ENCODE assay signal across 18 cellular contexts in genomic region chr20:45827030-45827652, GRCh38. TPM values are rescaled to one million over a fixed set of nuclear protein-coding genes. Genes with fewer than 3 reads are reported as not detected.
DNase-seq lines count a peak whose midpoint lies in the region; ATAC-seq and TF ChIP-seq lines count a peak whose summit lies in the region.
"Had no signal": no experiment of that assay in that cellular context is flagged by ENCODE, and none has a peak within 500 bp of the region (broad histone marks: within the 10 kb centered on the region; RNA-seq: fewer than 3 reads in every experiment).

TNNC2 (minus strand) TSS chr20:45827312; CDS start chr20:45827248, 64 bp downstream.

- no peaks in the 10 kb centered on the region for H3K79me2 ChIP-seq in neural progenitor cell (ENCODE audit: low read depth)

- H3K27ac ChIP-seq in dorsolateral prefrontal cortex (peak within 1 kb of the TSS in 34 of 59 donors; percentile 7 to 82 (median 44)), neural progenitor cell (no peak within 1 kb of the TSS), thyroid gland (peak within 1 kb of the TSS; percentile 59 to 83 (median 79))
- H3K27ac ChIP-seq: 22Rv1, HL-60 had no signal

- H3K9ac ChIP-seq in neural progenitor cell = no peak within 1 kb of the TSS

- no peaks in the 10 kb centered on the region for H3K36me3 Mint-ChIP-seq in neural progenitor cell
- no peaks in the 10 kb centered on the region for H3K36me3 Mint-ChIP-seq in activated T-helper 17 cell treated with anti-CD3 and anti-CD28 coated beads, Interleukin-2, amount 50 U/mL, for 72 hours (ENCODE audit: low read depth)

- peak within 1 kb of the TSS; percentile 53 for H3K27ac Mint-ChIP-seq in neural progenitor cell
- H3K27ac Mint-ChIP-seq in activated T-helper 17 cell treated with anti-CD3 and anti-CD28 coated beads, Interleukin-2, amount 50 U/mL, for 72 hours = no peak within 1 kb of the TSS

- H3K36me3 ChIP-seq in neural progenitor cell = no peaks in the 10 kb centered on the region
- H3K36me3 ChIP-seq in thyroid gland = no peaks in the 10 kb centered on the region

- intact Hi-C loops in dorsolateral prefrontal cortex (cut with DNase I) = no loop called here
- intact Hi-C loops in thyroid gland (cut with DNase I) = no loop called here

- no peak for TF ChIP-seq POLR2A in thyroid gland (IDR thresholded peaks at IDR 0.05)

- peaks cover 22% of the 10 kb centered on the region for H3K4me1 Mint-ChIP-seq in neural progenitor cell
- peaks cover 8% of the 10 kb centered on the region for H3K4me1 Mint-ChIP-seq in activated T-helper 17 cell treated with anti-CD3 and anti-CD28 coated beads, Interleukin-2, amount 50 U/mL, for 72 hours

- H4K20me1 ChIP-seq in neural progenitor cell (ENCODE audit: low read depth) = no peaks in the 10 kb centered on the region

- no peaks in the 10 kb centered on the region for H3K9me3 Mint-ChIP-seq in neural progenitor cell
- H3K9me3 Mint-ChIP-seq in activated T-helper 17 cell treated with anti-CD3 and anti-CD28 coated beads, Interleukin-2, amount 50 U/mL, for 72 hours = no peaks in the 10 kb centered on the region

- H3K9me3 ChIP-seq in neural progenitor cell (ENCODE audit: low read depth) (no peaks in the 10 kb centered on the region), thyroid gland (no peaks in the 10 kb centered on the region)
- H3K9me3 ChIP-seq: testis had no signal

- 88 to 91% methylated on average over 8 of the region's 8 CpGs for WGBS in thyroid gland, 2 donors

- H3F3A ChIP-seq in neural progenitor cell (ENCODE audit: low read depth) = no peaks in the 10 kb centered on the region

- H3K4me3 Mint-ChIP-seq in neural progenitor cell = peak within 1 kb of the TSS; percentile 57
- H3K4me3 Mint-ChIP-seq in activated T-helper 17 cell treated with anti-CD3 and anti-CD28 coated beads, Interleukin-2, amount 50 U/mL, for 72 hours = no peak within 1 kb of the TSS

- H3K27me3 ChIP-seq in dorsolateral prefrontal cortex = peaks cover 0 to 24% (median 6%) of the 10 kb centered on the region in 45 donors
- peaks cover 25% of the 10 kb centered on the region for H3K27me3 ChIP-seq in neural progenitor cell
- H3K27me3 ChIP-seq in thyroid gland = no peaks in the 10 kb centered on the region
- H3K27me3 ChIP-seq: testis had no signal

- H3K4me3 ChIP-seq in dorsolateral prefrontal cortex (no peak within 1 kb of the TSS), neural progenitor cell (no peak within 1 kb of the TSS), thyroid gland (replicated peaks in 1 of 3) (no peak within 1 kb of the TSS)
- H3K4me3 ChIP-seq: skin epidermis, testis had no signal

- peak; percentile 21 for DNase-seq in NCI-H82 (lab: John Stamatoyannopoulos, UW)
- no peak for DNase-seq in NCI-H82 treated with DMSO at 0.1 percent for 48 hours (lab: John Stamatoyannopoulos, UW; ENCODE audit: unreplicated experiment)
- no peak for DNase-seq in dorsolateral prefrontal cortex
- no peak for DNase-seq in neural progenitor cell (ENCODE audit: low spot score)
- no peak for DNase-seq in thyroid gland
- DNase-seq in NOMO-1 (lab: John Stamatoyannopoulos, UW; ENCODE audit: unreplicated experiment in 2 of 2) = no peak
- DNase-seq in hippocampal formation (lab: John Stamatoyannopoulos, UW) = no peak
- DNase-seq: NCI-H1436, NCI-H345, SW 1271 had no signal

- H2AFZ ChIP-seq in neural progenitor cell (replicated peaks) = no peak within 1 kb of the TSS

- TF ChIP-seq CTCF in dorsolateral prefrontal cortex (IDR thresholded peaks at IDR 0.05 in 54 of 56, conservative IDR thresholded peaks at IDR 0.05 in 2 of 56; ENCODE audit: low read depth in 1 of 56, partially characterized antibody in 56 of 56) (no peak), neural progenitor cell (IDR thresholded peaks at IDR 0.05) (no peak), thyroid gland (IDR thresholded peaks at IDR 0.05) (no peak)

- ATAC-seq in activated T-helper 17 cell treated with anti-CD3 and anti-CD28 coated beads, Interleukin-2, amount 50 U/mL, for 72 hours (replicated peaks) = no peak

- H3K4me1 ChIP-seq in neural progenitor cell (peaks cover 5% of the 10 kb centered on the region), thyroid gland (peaks cover 22 to 55% of the 10 kb centered on the region in 2 donors)

- peaks cover 15% of the 10 kb centered on the region for H3K27me3 Mint-ChIP-seq in neural progenitor cell (ENCODE audit: insufficient read depth, low read depth)
- H3K27me3 Mint-ChIP-seq in activated T-helper 17 cell treated with anti-CD3 and anti-CD28 coated beads, Interleukin-2, amount 50 U/mL, for 72 hours = peaks cover 12% of the 10 kb centered on the region

- H3K4me2 ChIP-seq in neural progenitor cell = no peak within 1 kb of the TSS

RNA-seq across cellular contexts. Expression of gene TNNC2, which starts in this region (rescaled TPM):
- total RNA-seq in dorsolateral prefrontal cortex = 1 to 10 TPM in 98 of 120 experiments, under 1 TPM in 7, not detected in 15; 0.64 to 4.3 (median 1.9) TPM
- total RNA-seq in neural progenitor cell (ENCODE audit: low replicate concordance) = 0.81 TPM in 1 of 2 replicates, not detected in the other
- total RNA-seq in thyroid gland = 1 to 10 TPM in 1 of 4 donors, not detected in 3; 1.4 TPM
- under 1 TPM in 1 of 2 donors, not detected in 1; 0.37 TPM for total RNA-seq in activated T-helper 17 cell treated with anti-CD3 and anti-CD28 coated beads, Interleukin-2, amount 50 U/mL, for 72 hours
- total RNA-seq: activated CD8-positive, alpha-beta memory T cell treated with anti-CD3 and anti-CD28 coated beads for 36 hours; Daoy; OCI-LY7 had no signal
